Comparison of ENCODE assay signal across 8 cellular contexts in genomic region chr4:86043755-86044592, GRCh38.
DNase-seq lines count a peak whose midpoint lies in the region; ATAC-seq and TF ChIP-seq lines count a peak whose summit lies in the region.

No MANE protein-coding gene starts in this region.

- TF ChIP-seq POLR2A in ovary (IDR thresholded peaks at IDR 0.05): no peak

- intact Hi-C loops in ovary (cut with DNase I): no loop called here

- peak overlapping the region; percentile 4 for H3K4me2 ChIP-seq in fibroblast of lung (ENCODE audit: extremely low read depth, insufficient read depth, low read length)

- TF ChIP-seq EP300 in ovary (IDR thresholded peaks at IDR 0.05): no peak

- no peaks in the 10 kb centered on the region for H3K4me1 ChIP-seq in fibroblast of lung (ENCODE audit: control insufficient read depth, extremely low read depth, insufficient read depth, low read length)
- no peaks in the 10 kb centered on the region for H3K4me1 ChIP-seq in ovary (ENCODE audit: insufficient read depth)

- TF ChIP-seq CTCF in LNCaP clone FGC (IDR thresholded peaks at IDR 0.05; ENCODE audit: control insufficient read depth, extremely low read depth, insufficient read depth) (peak; percentile 63), fibroblast of lung (conservative IDR thresholded peaks at IDR 0.05 in 1 of 2, IDR thresholded peaks at IDR 0.05 in 1 of 2; ENCODE audit: low read depth in 1 of 2, low read length in 2 of 2) (peak; percentile 49 to 60), ovary (IDR thresholded peaks at IDR 0.05) (peak; percentile 37 to 53 (median 41))

- H3K9me3 ChIP-seq in fibroblast of lung (ENCODE audit: control insufficient read depth, insufficient read depth, low read depth, low read length) (no peaks in the 10 kb centered on the region), ovary (no peaks in the 10 kb centered on the region)

- no peaks in the 10 kb centered on the region for H3K9me3 Mint-ChIP-seq in activated CD4-positive, alpha-beta memory T cell treated with anti-CD3 and anti-CD28 coated beads, Interleukin-2, amount 10 ng/mL, durations not matched to agents 7 days and 5 days

- H3K36me3 ChIP-seq in fibroblast of lung (ENCODE audit: control insufficient read depth, insufficient read depth, low read length) (no peaks in the 10 kb centered on the region), ovary (no peaks in the 10 kb centered on the region)

- H3K4me3 ChIP-seq in LNCaP clone FGC (ENCODE audit: low read depth, low read length) (no peak overlapping the region), fibroblast of lung (replicated peaks in 1 of 4; ENCODE audit: control extremely low read depth in 1 of 4, insufficient read depth in 1 of 4, low read depth in 3 of 4, low read length in 4 of 4) (no peak overlapping the region), ovary (no peak overlapping the region)

- H3K27me3 ChIP-seq in fibroblast of lung (ENCODE audit: control insufficient read depth, insufficient read depth, low read length) (no peaks in the 10 kb centered on the region), ovary (no peaks in the 10 kb centered on the region)

- no peak overlapping the region for H3K27ac Mint-ChIP-seq in activated CD4-positive, alpha-beta memory T cell treated with anti-CD3 and anti-CD28 coated beads, Interleukin-2, amount 10 ng/mL, durations not matched to agents 7 days and 5 days

- H3K27ac ChIP-seq in fibroblast of lung (ENCODE audit: insufficient read depth, low read length): no peak overlapping the region
- no peak overlapping the region for H3K27ac ChIP-seq in ovary

- no peaks in the 10 kb centered on the region for H3K36me3 Mint-ChIP-seq in activated CD4-positive, alpha-beta memory T cell treated with anti-CD3 and anti-CD28 coated beads, Interleukin-2, amount 10 ng/mL, durations not matched to agents 7 days and 5 days (ENCODE audit: low read depth)

- CTCF ChIA-PET in activated CD4-positive, alpha-beta memory T cell treated with anti-CD3 and anti-CD28 coated beads, Interleukin-2, amount 10 ng/mL, durations not matched to agents 7 days and 5 days (lab: Charles Lee): interaction anchor here (0.6 to 1.1 kb wide), 2 partner anchors 8 to 303 kb away, joined by 3 to 4 read pairs; no protein-coding TSS in a partner anchor

- WGBS in ovary, 3 donors: 19 to 21% (median 21%) methylated on average over 8 of the region's 8 CpGs

- ATAC-seq in GM19467 (IDR thresholded peaks at IDR 0.05; ENCODE audit: unreplicated experiment) (peak; percentile 78), HG03457 (IDR thresholded peaks at IDR 0.05; ENCODE audit: unreplicated experiment) (no peak)

- no peaks in the 10 kb centered on the region for H3K79me2 ChIP-seq in fibroblast of lung (ENCODE audit: control insufficient read depth, insufficient read depth, low read length)

- peak overlapping the region; percentile 50 for H2AFZ ChIP-seq in fibroblast of lung (ENCODE audit: low read length)

- peak; percentile 71 for DNase-seq in DMS 273 (lab: John Stamatoyannopoulos, UW; ENCODE audit: unreplicated experiment)
- no peak for DNase-seq in LNCaP clone FGC (ENCODE audit: low read depth)
- peak; percentile 55 for DNase-seq in SK-N-DZ (ENCODE audit: low spot score)
- peak; percentile 42 to 68 for DNase-seq in fibroblast of lung (ENCODE audit: low read depth in 2 of 2)
- no peak for DNase-seq in ovary
- DNase-seq in activated CD4-positive, alpha-beta memory T cell treated with anti-CD3 and anti-CD28 coated beads, Interleukin-2, amount 10 ng/mL, durations not matched to agents 7 days and 5 days: no peak

- no peaks in the 10 kb centered on the region for H4K20me1 ChIP-seq in fibroblast of lung (ENCODE audit: control insufficient read depth, extremely low read depth, insufficient read depth, low read length)

- no peak overlapping the region for H3K9ac ChIP-seq in fibroblast of lung (ENCODE audit: insufficient read depth, low read length)

- H3K4me1 Mint-ChIP-seq in activated CD4-positive, alpha-beta memory T cell treated with anti-CD3 and anti-CD28 coated beads, Interleukin-2, amount 10 ng/mL, durations not matched to agents 7 days and 5 days: no peaks in the 10 kb centered on the region

- no peak overlapping the region for H3K4me3 Mint-ChIP-seq in activated CD4-positive, alpha-beta memory T cell treated with anti-CD3 and anti-CD28 coated beads, Interleukin-2, amount 10 ng/mL, durations not matched to agents 7 days and 5 days

- POLR2A ChIA-PET in activated CD4-positive, alpha-beta memory T cell treated with anti-CD3 and anti-CD28 coated beads, Interleukin-2, amount 10 ng/mL, durations not matched to agents 7 days and 5 days (lab: Charles Lee): no interaction called here

- H3K27me3 Mint-ChIP-seq in activated CD4-positive, alpha-beta memory T cell treated with anti-CD3 and anti-CD28 coated beads, Interleukin-2, amount 10 ng/mL, durations not matched to agents 7 days and 5 days: no peaks in the 10 kb centered on the region

Comparison
In these comparisons a context has a peak if more than half of its experiments do, and no peak if none do; other contexts are left out.
1. DNase-seq: peak in DMS 273 (single experiment), SK-N-DZ (single experiment) and fibroblast of lung (2 of 2); none in LNCaP clone FGC (single experiment), ovary (0 of 5) and activated CD4-positive, alpha-beta memory T cell treated with anti-CD3 and anti-CD28 coated beads, Interleukin-2, amount 10 ng/mL, durations not matched to agents 7 days and 5 days (single experiment).
2. Peak in every context shown above with its lines, with median percentiles within 50 percentile points of each other: CTCF ChIP-seq.